In genomic region chr11:62905927-62906531, GRCh38 we compare ENCODE assay signal across 8 cellular contexts. TPM values are rescaled to one million over a fixed set of nuclear protein-coding genes. Genes with fewer than 3 reads are reported as not detected.
DNase-seq lines count a peak whose midpoint lies in the region; ATAC-seq, FAIRE-seq and TF ChIP-seq lines count a peak whose summit lies in the region.

No MANE protein-coding gene starts in this region.

- TF ChIP-seq POLR2A in H1 (IDR thresholded peaks at IDR 0.05; ENCODE audit: control extremely low read depth in 1 of 2, low read depth in 2 of 2, low read length in 2 of 2) = no peak

- H2BK15ac ChIP-seq in H1 (ENCODE audit: low read length) = no peak overlapping the region

- no peak overlapping the region for H2BK12ac ChIP-seq in H1 (ENCODE audit: low read depth, low read length)

- H3K36me3 ChIP-seq in H1 (ENCODE audit: control insufficient read depth in 2 of 4, insufficient read depth in 4 of 4, low read length in 3 of 4) = no peaks in the 10 kb centered on the region

- no peak overlapping the region for H3K9ac ChIP-seq in H1 (replicated peaks in 1 of 4; ENCODE audit: extremely low read depth in 1 of 4, low read depth in 3 of 4, low read length in 3 of 4)

- no peak overlapping the region for H3K23ac ChIP-seq in H1 (ENCODE audit: insufficient read length)

- CTCF ChIA-PET in H1 (lab: Charles Lee; ENCODE audit: partially characterized antibody) = interaction anchor here (0.6 to 12.1 kb wide), 51 partner anchors 8 to 1038 kb away, joined by 3 to 435 read pairs (median 5); partner anchors contain the start of genes CHRM1, SLC22A8 and SLC3A2

- peaks cover 9 to 25% (median 16%) of the 10 kb centered on the region in 4 experiments for H3K4me1 ChIP-seq in H1 (replicated peaks in 1 of 4; ENCODE audit: control insufficient read depth in 3 of 4, insufficient read depth in 4 of 4, low read length in 3 of 4)

- peak overlapping the region; percentile 82 for H2AFZ ChIP-seq in H1 (ENCODE audit: low read length)

- no peaks in the 10 kb centered on the region for H4K20me1 ChIP-seq in H1 (replicated peaks in 1 of 2; ENCODE audit: control insufficient read depth in 1 of 2, insufficient read depth in 2 of 2, low read length in 2 of 2)

- H3K79me2 ChIP-seq in H1 (ENCODE audit: control insufficient read depth in 1 of 2, insufficient read depth in 2 of 2, low read length in 2 of 2) = no peaks in the 10 kb centered on the region

- H3K14ac ChIP-seq in H1 (ENCODE audit: insufficient read length) = no peak overlapping the region

- no peak overlapping the region for H3K4me2 ChIP-seq in H1 (ENCODE audit: insufficient read depth in 1 of 2, low read depth in 2 of 2, low read length in 2 of 2)

- H3K56ac ChIP-seq in H1 (replicated peaks; ENCODE audit: insufficient read length, low read depth, low read length) = no peak overlapping the region

- no peak overlapping the region for H2AK5ac ChIP-seq in H1 (ENCODE audit: low read depth, low read length)

- peaks cover 0 to 3% (median 1%) of the 10 kb centered on the region in 4 experiments; a peak in 2 of 7 replicates for H3K27me3 ChIP-seq in H1 (replicated peaks in 1 of 4; ENCODE audit: control insufficient read depth in 3 of 4, extremely low read depth in 1 of 4, insufficient read depth in 3 of 4, low read length in 3 of 4)

- no peak overlapping the region for H3K27ac ChIP-seq in H1 (ENCODE audit: low read depth, low read length)

- peak; percentile 59 for ATAC-seq in HG03521 (IDR thresholded peaks at IDR 0.05; ENCODE audit: unreplicated experiment)
- no peak for ATAC-seq in HG02884 (IDR thresholded peaks at IDR 0.05; ENCODE audit: unreplicated experiment)

- FAIRE-seq in H1 (lab: Jason Lieb, UNC) = peak; percentile 86

- no peak overlapping the region for H4K91ac ChIP-seq in H1 (replicated peaks; ENCODE audit: insufficient read length, low read length)

- DNase-seq in DMS79 (lab: John Stamatoyannopoulos, UW) (peak; percentile 64), NOMO-1 (lab: John Stamatoyannopoulos, UW; ENCODE audit: unreplicated experiment in 2 of 2) (peak; percentile 36 to 44), H1 (ENCODE audit: low read depth in 1 of 2, low spot score in 2 of 2) (peak; percentile 71 to 96), middle frontal gyrus (ENCODE audit: extremely low spot score, low spot score) (peak; percentile 85)
- DNase-seq in activated CD8-positive, alpha-beta memory T cell treated with anti-CD3 and anti-CD28 coated beads for 24 hours = peak; percentile 93
- peak; percentile 51 to 62 for DNase-seq in stimulated activated CD8-positive, alpha-beta memory T cell treated with anti-CD3 and anti-CD28 coated beads, Interleukin-4, amount 100 ng/mL, for 1 hour (ENCODE audit: low read depth in 2 of 2, low spot score in 1 of 2)

- POLR2A ChIA-PET in H1 (lab: Charles Lee; ENCODE audit: partially characterized antibody) = interaction anchor here (1.0 to 57.8 kb wide), 11 partner anchors 8 to 124 kb away, joined by 3 to 2104 read pairs (median 5); partner anchors contain the start of genes CHRM1, SLC3A2, TEX54 and WDR74

- no peak overlapping the region for H2BK20ac ChIP-seq in H1 (ENCODE audit: low read length)

- H4K8ac ChIP-seq in H1 (ENCODE audit: extremely low read depth, insufficient read depth, low read length) = no peak overlapping the region

- peaks cover 3% of the 10 kb centered on the region; the same call in 1 of the 2 replicates for H3K23me2 ChIP-seq in H1 (ENCODE audit: low read depth, low read length)

- no peak for TF ChIP-seq EP300 in H1 (IDR thresholded peaks at IDR 0.05; ENCODE audit: borderline replicate concordance in 1 of 2, low read depth in 2 of 2, low read length in 2 of 2)

- no peak overlapping the region for H4K5ac ChIP-seq in H1 (ENCODE audit: insufficient read length, low read depth, low read length)

- no peak overlapping the region for H3K18ac ChIP-seq in H1 (ENCODE audit: extremely low read depth, low read length)

- no peaks in the 10 kb centered on the region for H3K79me1 ChIP-seq in H1 (ENCODE audit: low read depth, low read length)

- no peak overlapping the region for H3K4ac ChIP-seq in H1 (replicated peaks; ENCODE audit: insufficient read length, low read depth, low read length)

- H2BK5ac ChIP-seq in H1 (ENCODE audit: low read depth, low read length) = no peak overlapping the region

- no peak overlapping the region for H3K4me3 ChIP-seq in H1 (ENCODE audit: extremely low read depth in 1 of 4, insufficient read depth in 2 of 4, low read depth in 3 of 4, low read length in 4 of 4)

- 23% methylated on average over 14 of the region's 14 CpGs; no CpG with 5 or more reads in 1 of the 2 experiments for WGBS in H1 (ENCODE audit: extremely low coverage in 1 of 2, insufficient coverage in 1 of 2, insufficient read length in 1 of 2, insufficient replicate concordance in 2 of 2, low coverage in 1 of 2, low lambda C conversion rate in 2 of 2, missing lambda C conversion rate in 1 of 2), 2 experiments

- TF ChIP-seq CTCF in H1 (IDR thresholded peaks at IDR 0.05; ENCODE audit: control extremely low read depth in 1 of 3, insufficient read depth in 1 of 3, low read depth in 1 of 3, low read length in 3 of 3) = peak; percentile 99 to 100 (median 99)

- H3K9me3 ChIP-seq in H1 (ENCODE audit: insufficient read depth in 2 of 2, low read depth in 1 of 2, low read length in 1 of 2) = no peaks in the 10 kb centered on the region

- no peak overlapping the region for H2BK120ac ChIP-seq in H1 (replicated peaks; ENCODE audit: low read depth, low read length)

- peak; percentile 100 for TF ChIP-seq RAD21 in H1 (IDR thresholded peaks at IDR 0.05 in 1 of 2, conservative IDR thresholded peaks at IDR 0.05 in 1 of 2; ENCODE audit: low read depth in 2 of 2, low read length in 2 of 2)

TF ChIP-seq in H1, 55 proteins besides CTCF, POLR2A, EP300 and RAD21:
- TF ChIP-seq SIN3A (conservative IDR thresholded peaks at IDR 0.05 in 1 of 2, IDR thresholded peaks at IDR 0.05 in 1 of 2; ENCODE audit: low read depth in 1 of 2, low read length in 2 of 2) (0 out of 4 replicates have a peak, but pooled peaks of 1 of the 2 experiments have one; percentile 27), TBP (IDR thresholded peaks at IDR 0.05; ENCODE audit: low read depth, low read length) (no peak), E2F6 (IDR thresholded peaks at IDR 0.05) (peak; percentile 87; the same call in 1 of the 2 replicates), MAX (IDR thresholded peaks at IDR 0.05) (peak; percentile 31; the same call in 1 of the 2 replicates), TEAD4 (IDR thresholded peaks at IDR 0.05; ENCODE audit: low read depth, low read length) (0 out of 2 replicates have a peak, but pooled peaks have one; percentile 7), TCF12 (IDR thresholded peaks at IDR 0.05; ENCODE audit: low read depth, low read length) (no peak), RBBP5 (IDR thresholded peaks at IDR 0.05; ENCODE audit: borderline replicate concordance, low read depth, low read length) (0 out of 2 replicates have a peak, but pooled peaks have one; percentile 16), SAP30 (IDR thresholded peaks at IDR 0.05; ENCODE audit: insufficient read depth, insufficient replicate concordance, low read length) (no peak)

RNA-seq across cellular contexts. Expression of gene CHRM1, which starts 15.1 kb away (rescaled TPM):
- total RNA-seq in H1 (2021; fragmentation: NEBNext Ultra II Directional; extraction: Animal tissue kit (Norgen Biotek cat#: 25700)) = not detected in 2 replicates
- 0.05 and 0.08 TPM in 2 replicates for polyA plus RNA-seq in H1 (2011; rRNA removed)
- 0.13 TPM for polyA plus RNA-seq in H1 (2011; cell fraction: cytosol; rRNA removed)
- polyA plus RNA-seq in H1 (2011; cell fraction: nucleus; rRNA removed) = not detected
- polyA plus RNA-seq in H1 (2012, experiment 1 of 2) = 0.21 to 0.51 TPM (median 0.33 TPM) in 4 replicates
- polyA plus RNA-seq in H1 (2012, experiment 2 of 2) = 0.16 TPM
- 0.08 TPM for polyA plus RNA-seq in H1 (2013, experiment 1 of 2)
- polyA plus RNA-seq in H1 (2013, experiment 2 of 2) = 0.11 TPM
- polyA minus RNA-seq in H1 (2011; rRNA and poly(A)+ RNA removed) = 0.44 TPM in 1 of 2 replicates, not detected in the other
- not detected for polyA minus RNA-seq in H1 (2011; cell fraction: cytosol; rRNA and poly(A)+ RNA removed)
- polyA minus RNA-seq in H1 (2011; cell fraction: nucleus; rRNA and poly(A)+ RNA removed) = 0.40 TPM

RNA-seq across cellular contexts. Expression of gene SLC3A2, which starts 25.3 kb away (rescaled TPM):
- 393 and 410 TPM in 2 replicates for total RNA-seq in H1 (2021; fragmentation: NEBNext Ultra II Directional; extraction: Animal tissue kit (Norgen Biotek cat#: 25700))
- polyA plus RNA-seq in H1 (2011; rRNA removed) = 435 and 574 TPM in 2 replicates
- 408 TPM for polyA plus RNA-seq in H1 (2011; cell fraction: cytosol; rRNA removed)
- polyA plus RNA-seq in H1 (2011; cell fraction: nucleus; rRNA removed) = 721 TPM
- 317 to 394 TPM (median 319 TPM) in 4 replicates for polyA plus RNA-seq in H1 (2012, experiment 1 of 2)
- polyA plus RNA-seq in H1 (2012, experiment 2 of 2) = 437 TPM
- 405 TPM for polyA plus RNA-seq in H1 (2013, experiment 1 of 2)
- polyA plus RNA-seq in H1 (2013, experiment 2 of 2) = 379 TPM
- polyA minus RNA-seq in H1 (2011; rRNA and poly(A)+ RNA removed) = 281 and 291 TPM in 2 replicates
- polyA minus RNA-seq in H1 (2011; cell fraction: cytosol; rRNA and poly(A)+ RNA removed) = 357 TPM
- polyA minus RNA-seq in H1 (2011; cell fraction: nucleus; rRNA and poly(A)+ RNA removed) = 226 TPM

Comparison
In these comparisons a context has a peak if more than half of its experiments do, and no peak if none do; other contexts are left out.
1. DNase-seq: peak in every context shown above with its lines; median percentile 93 in activated CD8-positive, alpha-beta memory T cell treated with anti-CD3 and anti-CD28 coated beads for 24 hours; 85 in middle frontal gyrus; 84 in H1; 64 in DMS79; 56 in stimulated activated CD8-positive, alpha-beta memory T cell treated with anti-CD3 and anti-CD28 coated beads, Interleukin-4, amount 100 ng/mL, for 1 hour; 40 in NOMO-1.